In the genomic region with DNA sequence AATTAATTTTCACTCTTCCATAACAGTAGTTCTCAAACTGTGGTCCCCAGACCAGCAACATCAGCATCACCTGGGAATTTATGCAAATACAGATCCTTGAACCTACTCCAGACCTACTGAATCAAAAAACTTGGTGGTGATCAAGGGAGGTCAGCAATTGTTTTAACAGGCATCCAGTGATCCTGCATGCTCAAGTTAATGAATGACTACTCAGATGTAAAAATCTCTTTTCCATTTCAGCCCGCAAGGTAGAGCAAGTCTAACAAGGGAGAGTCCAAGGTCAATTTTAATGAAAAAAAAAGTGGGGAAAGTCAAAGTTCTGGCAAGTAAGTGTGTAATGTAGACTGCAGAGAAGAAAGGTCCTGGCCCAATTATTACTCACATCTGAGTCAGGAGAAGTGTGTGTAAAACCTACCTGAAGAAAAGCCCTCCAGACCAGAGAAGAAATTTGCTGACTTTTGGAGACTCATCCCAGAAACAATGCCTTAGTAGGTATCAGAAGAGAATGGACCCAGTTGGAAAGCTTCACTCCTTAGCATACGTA, we compare ENCODE assay signal across 23 cellular contexts.
DNase-seq lines count a peak whose midpoint lies in the region; ATAC-seq, FAIRE-seq and TF ChIP-seq lines count a peak whose summit lies in the region.
"Had no signal": no experiment of that assay in that cellular context is flagged by ENCODE, and none has a peak within 500 bp of the region (broad histone marks: within the 10 kb centered on the region; RNA-seq: fewer than 3 reads in every experiment).

No MANE protein-coding gene starts in this region.

- no peak for TF ChIP-seq RAD21 in H1 (IDR thresholded peaks at IDR 0.05 in 1 of 2, conservative IDR thresholded peaks at IDR 0.05 in 1 of 2; ENCODE audit: low read depth in 2 of 2, low read length in 2 of 2)

- H3K9me3 ChIP-seq in H1 (ENCODE audit: insufficient read depth in 2 of 2, low read depth in 1 of 2, low read length in 1 of 2) (no peaks in the 10 kb centered on the region), kidney (ENCODE audit: control insufficient read depth in 1 of 2, low read length in 2 of 2) (no peaks in the 10 kb centered on the region), right lobe of liver (no peaks in the 10 kb centered on the region), thyroid gland (no peaks in the 10 kb centered on the region)
- H3K9me3 ChIP-seq: SK-N-SH had no signal

- H3K23me2 ChIP-seq in H1 (ENCODE audit: low read depth, low read length), result no peaks in the 10 kb centered on the region

- H2AK5ac ChIP-seq in H1 (ENCODE audit: low read depth, low read length), result no peak overlapping the region

- no peak overlapping the region for H3K4me2 ChIP-seq in H1 (ENCODE audit: insufficient read depth in 1 of 2, low read depth in 2 of 2, low read length in 2 of 2)
- H3K4me2 ChIP-seq: KMS-11, SK-N-SH had no signal

- FAIRE-seq in H1 (lab: Jason Lieb, UNC) (no peak), kidney (lab: Jason Lieb, UNC) (peak; percentile 89)
- FAIRE-seq: GM12892 had no signal

- H2BK120ac ChIP-seq in H1 (replicated peaks; ENCODE audit: low read depth, low read length), result no peak overlapping the region

- H3K56ac ChIP-seq in H1 (replicated peaks; ENCODE audit: insufficient read length, low read depth, low read length), result no peak overlapping the region

- WGBS in H1 (ENCODE audit: extremely low coverage in 1 of 2, insufficient coverage in 1 of 2, insufficient read length in 1 of 2, insufficient replicate concordance in 2 of 2, low coverage in 1 of 2, low lambda C conversion rate in 2 of 2, missing lambda C conversion rate in 1 of 2), 2 experiments, result 93% methylated on average over 2 of the region's 2 CpGs; no CpG with 5 or more reads in 1 of the 2 experiments
- 50% methylated on average over 2 of the region's 2 CpGs for WGBS in right lobe of liver (ENCODE audit: insufficient coverage, low coverage, low lambda C conversion rate, missing lambda C conversion rate)
- 83 to 86% methylated on average over 2 of the region's 2 CpGs for WGBS in thyroid gland, 2 donors

- H4K20me1 ChIP-seq in H1 (replicated peaks in 1 of 2; ENCODE audit: control insufficient read depth in 1 of 2, insufficient read depth in 2 of 2, low read length in 2 of 2), result no peaks in the 10 kb centered on the region

- TF ChIP-seq CTCF in H1 (IDR thresholded peaks at IDR 0.05; ENCODE audit: control extremely low read depth in 1 of 3, insufficient read depth in 1 of 3, low read depth in 1 of 3, low read length in 3 of 3), result no peak
- no peak for TF ChIP-seq CTCF in kidney (IDR thresholded peaks at IDR 0.05; ENCODE audit: borderline replicate concordance, extremely low read depth, insufficient read depth)
- TF ChIP-seq CTCF in right lobe of liver (IDR thresholded peaks at IDR 0.05), result no peak
- no peak for TF ChIP-seq CTCF in thyroid gland (IDR thresholded peaks at IDR 0.05)

- H3K14ac ChIP-seq in H1 (ENCODE audit: insufficient read length), result peak overlapping the region; percentile 21

- no peak for TF ChIP-seq EP300 in H1 (IDR thresholded peaks at IDR 0.05; ENCODE audit: borderline replicate concordance in 1 of 2, low read depth in 2 of 2, low read length in 2 of 2)

- H2BK12ac ChIP-seq in H1 (ENCODE audit: low read depth, low read length), result no peak overlapping the region

- H3K9ac ChIP-seq in H1 (replicated peaks in 1 of 4; ENCODE audit: extremely low read depth in 1 of 4, low read depth in 3 of 4, low read length in 3 of 4) (no peak overlapping the region), kidney (ENCODE audit: low read length in 2 of 2) (no peak overlapping the region)
- H3K9ac ChIP-seq: KMS-11, SK-N-SH had no signal

- no peak overlapping the region for H2AFZ ChIP-seq in H1 (ENCODE audit: low read length)

- POLR2A ChIA-PET in H1 (lab: Charles Lee; ENCODE audit: partially characterized antibody), result no interaction called here

- no peaks in the 10 kb centered on the region for H3K36me3 ChIP-seq in H1 (ENCODE audit: control insufficient read depth in 2 of 4, insufficient read depth in 4 of 4, low read length in 3 of 4)
- H3K36me3 ChIP-seq in kidney (ENCODE audit: control insufficient read depth in 1 of 2, insufficient read depth in 2 of 2, low read length in 2 of 2), result no peaks in the 10 kb centered on the region
- no peaks in the 10 kb centered on the region for H3K36me3 ChIP-seq in right lobe of liver
- H3K36me3 ChIP-seq in thyroid gland, result no peaks in the 10 kb centered on the region

- H3K4ac ChIP-seq in H1 (replicated peaks; ENCODE audit: insufficient read length, low read depth, low read length), result no peak overlapping the region

- H3K23ac ChIP-seq in H1 (ENCODE audit: insufficient read length), result no peak overlapping the region

- H4K8ac ChIP-seq in H1 (ENCODE audit: extremely low read depth, insufficient read depth, low read length), result no peak overlapping the region

- intact Hi-C loops in kidney (cut with DNase I) (no loop called here), right lobe of liver (cut with DNase I) (no loop called here), head of caudate nucleus (cut with DNase I) (no loop called here), thyroid gland (cut with DNase I) (no loop called here)

- no peaks in the 10 kb centered on the region for H3K79me1 ChIP-seq in H1 (ENCODE audit: low read depth, low read length)

- DNase-seq in M059J (ENCODE audit: low read depth), result peak; percentile 29
- DNase-seq in H1 (ENCODE audit: low read depth in 1 of 2, low spot score in 2 of 2), result no peak
- no peak for DNase-seq in kidney
- no peak for DNase-seq in right lobe of liver
- no peak for DNase-seq in head of caudate nucleus
- no peak for DNase-seq in thyroid gland
- DNase-seq: Calu3, DMS79 treated with DMSO at 0.1 percent for 48 hours, H7, IMR-90, NCI-H1048, NCI-H1436, NCI-H187, NCI-H2081 treated with DMSO at 0.1 percent for 48 hours, NCI-H2171, NCI-H226, NCI-H510A, NCI-H69, SK-N-SH had no signal

- no peak overlapping the region for H2BK5ac ChIP-seq in H1 (ENCODE audit: low read depth, low read length)

- no peak overlapping the region for H2BK20ac ChIP-seq in H1 (ENCODE audit: low read length)

- ATAC-seq in right lobe of liver (peak in 3 of 4 donors; percentile 15 to 44 (median 35)), HG02623 (IDR thresholded peaks at IDR 0.05; ENCODE audit: unreplicated experiment) (no peak), HG03342 (IDR thresholded peaks at IDR 0.05; ENCODE audit: unreplicated experiment) (no peak)

- H3K4me3 ChIP-seq in H1 (ENCODE audit: extremely low read depth in 1 of 4, insufficient read depth in 2 of 4, low read depth in 3 of 4, low read length in 4 of 4) (no peak overlapping the region), kidney (ENCODE audit: low read length in 2 of 2) (no peak overlapping the region), right lobe of liver (no peak overlapping the region), thyroid gland (replicated peaks in 1 of 3) (no peak overlapping the region)

- no peak overlapping the region for H3K18ac ChIP-seq in H1 (ENCODE audit: extremely low read depth, low read length)

- H3K27me3 ChIP-seq in H1 (replicated peaks in 1 of 4; ENCODE audit: control insufficient read depth in 3 of 4, extremely low read depth in 1 of 4, insufficient read depth in 3 of 4, low read length in 3 of 4), result no peaks in the 10 kb centered on the region
- no peaks in the 10 kb centered on the region for H3K27me3 ChIP-seq in right lobe of liver
- H3K27me3 ChIP-seq in thyroid gland, result no peaks in the 10 kb centered on the region

- no peak overlapping the region for H4K91ac ChIP-seq in H1 (replicated peaks; ENCODE audit: insufficient read length, low read length)

- no peaks in the 10 kb centered on the region for H3K79me2 ChIP-seq in H1 (ENCODE audit: control insufficient read depth in 1 of 2, insufficient read depth in 2 of 2, low read length in 2 of 2)

- no peak overlapping the region for H4K5ac ChIP-seq in H1 (ENCODE audit: insufficient read length, low read depth, low read length)

- no peak overlapping the region for H3K27ac ChIP-seq in H1 (ENCODE audit: low read depth, low read length)
- H3K27ac ChIP-seq in kidney (ENCODE audit: low read depth in 2 of 2, low read length in 2 of 2), result no peak overlapping the region
- H3K27ac ChIP-seq in right lobe of liver, result no peak overlapping the region
- H3K27ac ChIP-seq in thyroid gland, result no peak overlapping the region
- H3K27ac ChIP-seq: KMS-11 had no signal

- H3K4me1 ChIP-seq in H1 (replicated peaks in 1 of 4; ENCODE audit: control insufficient read depth in 3 of 4, insufficient read depth in 4 of 4, low read length in 3 of 4) (no peaks in the 10 kb centered on the region), kidney (ENCODE audit: control insufficient read depth in 1 of 2, insufficient read depth in 1 of 2, low read depth in 1 of 2, low read length in 2 of 2) (peaks cover 0 to 3% of the 10 kb centered on the region in 2 donors), right lobe of liver (no peaks in the 10 kb centered on the region), thyroid gland (no peaks in the 10 kb centered on the region)

- CTCF ChIA-PET in H1 (lab: Charles Lee; ENCODE audit: partially characterized antibody), result interaction anchor here (0.7 kb wide), 1 partner anchor 9 kb away, joined by 6 read pairs; no protein-coding TSS in a partner anchor

- TF ChIP-seq POLR2A in H1 (IDR thresholded peaks at IDR 0.05; ENCODE audit: control extremely low read depth in 1 of 2, low read depth in 2 of 2, low read length in 2 of 2), result no peak
- no peak for TF ChIP-seq POLR2A in right lobe of liver (IDR thresholded peaks at IDR 0.05)
- no peak for TF ChIP-seq POLR2A in thyroid gland (IDR thresholded peaks at IDR 0.05)

- no peak overlapping the region for H2BK15ac ChIP-seq in H1 (ENCODE audit: low read length)

TF ChIP-seq in H1, 55 proteins besides CTCF, POLR2A, EP300 and RAD21 (continues in another document):
- TF ChIP-seq, protein P1, sequence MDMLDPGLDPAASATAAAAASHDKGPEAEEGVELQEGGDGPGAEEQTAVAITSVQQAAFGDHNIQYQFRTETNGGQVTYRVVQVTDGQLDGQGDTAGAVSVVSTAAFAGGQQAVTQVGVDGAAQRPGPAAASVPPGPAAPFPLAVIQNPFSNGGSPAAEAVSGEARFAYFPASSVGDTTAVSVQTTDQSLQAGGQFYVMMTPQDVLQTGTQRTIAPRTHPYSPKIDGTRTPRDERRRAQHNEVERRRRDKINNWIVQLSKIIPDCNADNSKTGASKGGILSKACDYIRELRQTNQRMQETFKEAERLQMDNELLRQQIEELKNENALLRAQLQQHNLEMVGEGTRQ (IDR thresholded peaks at IDR 0.05; ENCODE audit: low read length), result no peak
- TF ChIP-seq CHD2 (IDR thresholded peaks at IDR 0.05; ENCODE audit: low read length) (no peak), CBX5 (IDR thresholded peaks at IDR 0.05; ENCODE audit: low read depth, low read length) (no peak)
- TF ChIP-seq, protein P2, sequence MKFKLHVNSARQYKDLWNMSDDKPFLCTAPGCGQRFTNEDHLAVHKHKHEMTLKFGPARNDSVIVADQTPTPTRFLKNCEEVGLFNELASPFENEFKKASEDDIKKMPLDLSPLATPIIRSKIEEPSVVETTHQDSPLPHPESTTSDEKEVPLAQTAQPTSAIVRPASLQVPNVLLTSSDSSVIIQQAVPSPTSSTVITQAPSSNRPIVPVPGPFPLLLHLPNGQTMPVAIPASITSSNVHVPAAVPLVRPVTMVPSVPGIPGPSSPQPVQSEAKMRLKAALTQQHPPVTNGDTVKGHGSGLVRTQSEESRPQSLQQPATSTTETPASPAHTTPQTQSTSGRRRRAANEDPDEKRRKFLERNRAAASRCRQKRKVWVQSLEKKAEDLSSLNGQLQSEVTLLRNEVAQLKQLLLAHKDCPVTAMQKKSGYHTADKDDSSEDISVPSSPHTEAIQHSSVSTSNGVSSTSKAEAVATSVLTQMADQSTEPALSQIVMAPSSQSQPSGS (IDR thresholded peaks at IDR 0.05; ENCODE audit: low read length), result no peak

Comparison
In these comparisons a context has a peak if more than half of its experiments do, and no peak if none do; other contexts are left out.
1. ATAC-seq: peak in right lobe of liver (3 of 4); none in HG02623 (single experiment) and HG03342 (single experiment).